Comparison of ENCODE assay signal across 8 cellular contexts in genomic region chr14:91417134-91417982, GRCh38.
A peak's percentile ranks its signal among the peaks of the same experiment; 100 is the strongest.
DNase-seq lines count a peak whose midpoint lies in the region; ATAC-seq and TF ChIP-seq lines count a peak whose summit lies in the region.

A gene with protein sequence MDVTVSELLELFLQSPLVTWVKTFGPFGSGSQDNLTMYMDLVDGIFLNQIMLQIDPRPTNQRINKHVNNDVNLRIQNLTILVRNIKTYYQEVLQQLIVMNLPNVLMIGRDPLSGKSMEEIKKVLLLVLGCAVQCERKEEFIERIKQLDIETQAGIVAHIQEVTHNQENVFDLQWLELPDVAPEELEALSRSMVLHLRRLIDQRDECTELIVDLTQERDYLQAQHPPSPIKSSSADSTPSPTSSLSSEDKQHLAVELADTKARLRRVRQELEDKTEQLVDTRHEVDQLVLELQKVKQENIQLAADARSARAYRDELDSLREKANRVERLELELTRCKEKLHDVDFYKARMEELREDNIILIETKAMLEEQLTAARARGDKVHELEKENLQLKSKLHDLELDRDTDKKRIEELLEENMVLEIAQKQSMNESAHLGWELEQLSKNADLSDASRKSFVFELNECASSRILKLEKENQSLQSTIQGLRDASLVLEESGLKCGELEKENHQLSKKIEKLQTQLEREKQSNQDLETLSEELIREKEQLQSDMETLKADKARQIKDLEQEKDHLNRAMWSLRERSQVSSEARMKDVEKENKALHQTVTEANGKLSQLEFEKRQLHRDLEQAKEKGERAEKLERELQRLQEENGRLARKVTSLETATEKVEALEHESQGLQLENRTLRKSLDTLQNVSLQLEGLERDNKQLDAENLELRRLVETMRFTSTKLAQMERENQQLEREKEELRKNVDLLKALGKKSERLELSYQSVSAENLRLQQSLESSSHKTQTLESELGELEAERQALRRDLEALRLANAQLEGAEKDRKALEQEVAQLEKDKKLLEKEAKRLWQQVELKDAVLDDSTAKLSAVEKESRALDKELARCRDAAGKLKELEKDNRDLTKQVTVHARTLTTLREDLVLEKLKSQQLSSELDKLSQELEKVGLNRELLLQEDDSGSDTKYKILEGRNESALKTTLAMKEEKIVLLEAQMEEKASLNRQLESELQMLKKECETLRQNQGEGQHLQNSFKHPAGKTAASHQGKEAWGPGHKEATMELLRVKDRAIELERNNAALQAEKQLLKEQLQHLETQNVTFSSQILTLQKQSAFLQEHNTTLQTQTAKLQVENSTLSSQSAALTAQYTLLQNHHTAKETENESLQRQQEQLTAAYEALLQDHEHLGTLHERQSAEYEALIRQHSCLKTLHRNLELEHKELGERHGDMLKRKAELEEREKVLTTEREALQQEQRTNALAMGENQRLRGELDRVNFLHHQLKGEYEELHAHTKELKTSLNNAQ (N-terminal part only) (minus strand): TSS chr14:91417820. CDS start chr14:91417690, 130 bp downstream.

- peak within 1 kb of the TSS; percentile 76 for H3K27ac ChIP-seq in VCaP

- peaks cover 52% of the 10 kb centered on the region for H3K4me1 Mint-ChIP-seq in central memory CD8-positive, alpha-beta T cell

- no peak for TF ChIP-seq CTCF in VCaP (conservative IDR thresholded peaks at IDR 0.05)

- peak; percentile 64 for ATAC-seq in HG02759 (IDR thresholded peaks at IDR 0.05; ENCODE audit: unreplicated experiment)
- peak; percentile 24 for ATAC-seq in central memory CD8-positive, alpha-beta T cell (replicated peaks; ENCODE audit: extremely low read depth, poor library complexity, severe bottlenecking)

- peak within 1 kb of the TSS; percentile 98 for H3K4me3 Mint-ChIP-seq in central memory CD8-positive, alpha-beta T cell

- H3K27me3 Mint-ChIP-seq in central memory CD8-positive, alpha-beta T cell, result no peaks in the 10 kb centered on the region

- DNase-seq in DMS 273 (lab: John Stamatoyannopoulos, UW; ENCODE audit: unreplicated experiment) (peak; percentile 92), DMS 273 treated with DMSO at 0.1 percent for 48 hours (lab: John Stamatoyannopoulos, UW) (no peak), NCI-H128 (lab: John Stamatoyannopoulos, UW; ENCODE audit: unreplicated experiment) (peak; percentile 47), left kidney (ENCODE audit: low read depth, low spot score) (peak; percentile 88)
- peak; percentile 52 to 62 for DNase-seq in central memory CD8-positive, alpha-beta T cell (ENCODE audit: low spot score in 2 of 2)
- DNase-seq in stimulated activated CD4-positive, alpha-beta T cell treated with anti-CD3 and anti-CD28 coated beads, Interleukin-2, amount 100 ng/mL, for 24 hours, result peak; percentile 79

- peak within 1 kb of the TSS; percentile 95 for H3K27ac Mint-ChIP-seq in central memory CD8-positive, alpha-beta T cell (ENCODE audit: low read depth)

- peaks cover 48% of the 10 kb centered on the region for H3K36me3 Mint-ChIP-seq in central memory CD8-positive, alpha-beta T cell (ENCODE audit: insufficient read depth)

- H3K9me3 Mint-ChIP-seq in central memory CD8-positive, alpha-beta T cell, result no peaks in the 10 kb centered on the region
